21 cellular contexts compared by ENCODE assay signal in genomic region chr12:117450186-117450585, GRCh38.
DNase-seq lines count a peak whose midpoint lies in the region; ATAC-seq and TF ChIP-seq lines count a peak whose summit lies in the region.
"Had no signal": no experiment of that assay in that cellular context is flagged by ENCODE, and none has a peak within 500 bp of the region (broad histone marks: within the 10 kb centered on the region; RNA-seq: fewer than 3 reads in every experiment).

No MANE protein-coding gene starts in this region.

- H3K27ac ChIP-seq in SJCRH30 (peak overlapping the region; percentile 100), spleen (no peak overlapping the region), esophagus squamous epithelium (no peak overlapping the region)
- H3K27ac ChIP-seq: A549, Peyer's patch had no signal

- TF ChIP-seq POLR2A in spleen (IDR thresholded peaks at IDR 0.05) (no peak), esophagus squamous epithelium (IDR thresholded peaks at IDR 0.05) (no peak)

- H3K4me1 Mint-ChIP-seq in nephron progenitor cell: peaks cover 56% of the 10 kb centered on the region
- no peaks in the 10 kb centered on the region for H3K4me1 Mint-ChIP-seq in activated CD4-positive, alpha-beta T cell treated with anti-CD3 and anti-CD28 coated beads, Interleukin-2, amount 10 ng/mL, durations not matched to agents 24 days and 14 days
- H3K4me1 Mint-ChIP-seq: CD4-positive, alpha-beta memory T cell had no signal

- H3K9me3 Mint-ChIP-seq in nephron progenitor cell: peaks cover 7% of the 10 kb centered on the region
- H3K9me3 Mint-ChIP-seq in activated CD4-positive, alpha-beta T cell treated with anti-CD3 and anti-CD28 coated beads, Interleukin-2, amount 10 ng/mL, durations not matched to agents 24 days and 14 days: peaks cover 4% of the 10 kb centered on the region

- intact Hi-C loops in spleen (cut with DNase I; ENCODE audit: low total_unique reads): no loop called here
- intact Hi-C loops in activated CD4-positive, alpha-beta T cell treated with anti-CD3 and anti-CD28 coated beads, Interleukin-2, amount 10 ng/mL, durations not matched to agents 24 days and 14 days (cut with micrococcal nuclease): no loop called here
- intact Hi-C loops in esophagus squamous epithelium (cut with DNase I): no loop called here

- no peak overlapping the region for H3K4me3 Mint-ChIP-seq in nephron progenitor cell
- H3K4me3 Mint-ChIP-seq in activated CD4-positive, alpha-beta T cell treated with anti-CD3 and anti-CD28 coated beads, Interleukin-2, amount 10 ng/mL, durations not matched to agents 24 days and 14 days: no peak overlapping the region
- H3K4me3 Mint-ChIP-seq: CD4-positive, alpha-beta memory T cell had no signal

- peaks cover 46% of the 10 kb centered on the region for H3K27me3 Mint-ChIP-seq in nephron progenitor cell (ENCODE audit: low read depth, poor library complexity)
- H3K27me3 Mint-ChIP-seq in activated CD4-positive, alpha-beta T cell treated with anti-CD3 and anti-CD28 coated beads, Interleukin-2, amount 10 ng/mL, durations not matched to agents 24 days and 14 days: no peaks in the 10 kb centered on the region
- H3K27me3 Mint-ChIP-seq: CD4-positive, alpha-beta memory T cell had no signal

- no peaks in the 10 kb centered on the region for H3K36me3 Mint-ChIP-seq in nephron progenitor cell (ENCODE audit: low read depth)
- no peaks in the 10 kb centered on the region for H3K36me3 Mint-ChIP-seq in activated CD4-positive, alpha-beta T cell treated with anti-CD3 and anti-CD28 coated beads, Interleukin-2, amount 10 ng/mL, durations not matched to agents 24 days and 14 days (ENCODE audit: low read depth)
- H3K36me3 Mint-ChIP-seq: CD4-positive, alpha-beta memory T cell had no signal

- 70 to 77% (median 73%) methylated on average over 5 of the region's 5 CpGs for WGBS in spleen, 5 donors
- WGBS in esophagus squamous epithelium, 2 donors: 75 to 89% methylated on average over 2 to 3 of the region's 5 CpGs

- H3K9me3 ChIP-seq in SJCRH30 (replicated peaks) (peaks cover 5% of the 10 kb centered on the region), spleen (peaks cover 0 to 3% (median 0%) of the 10 kb centered on the region in 8 donors), esophagus squamous epithelium (no peaks in the 10 kb centered on the region)
- H3K9me3 ChIP-seq: A549, Caco-2, MG63, Peyer's patch had no signal

- H3K4me3 ChIP-seq in SJCRH30 (peak overlapping the region; percentile 77), spleen (no peak overlapping the region), esophagus squamous epithelium (no peak overlapping the region)
- H3K4me3 ChIP-seq: A549, GM12878, MG63, Peyer's patch had no signal

- DNase-seq in NCI-H69 (lab: John Stamatoyannopoulos, UW) (peak; percentile 47), SJCRH30 (peak; percentile 93 to 98), nephron progenitor cell (peak; percentile 66), spleen (peak; percentile 48), esophagus squamous epithelium (lab: John Stamatoyannopoulos, UW) (no peak)
- no peak for DNase-seq in activated CD4-positive, alpha-beta T cell treated with anti-CD3 and anti-CD28 coated beads, Interleukin-2, amount 10 ng/mL, durations not matched to agents 24 days and 14 days
- DNase-seq: C1 segment of cervical spinal cord; Caco-2; CD4-positive, alpha-beta memory T cell; GDM1; IMR-90; KG1; MG63; NCI-H2029 treated with DMSO at 0.1 percent for 48 hours; NCI-H446 treated with DMSO at 0.1 percent for 48 hours; Peyer's patch; SIG-M5 had no signal

- H3K27ac Mint-ChIP-seq in nephron progenitor cell: no peak overlapping the region
- H3K27ac Mint-ChIP-seq in activated CD4-positive, alpha-beta T cell treated with anti-CD3 and anti-CD28 coated beads, Interleukin-2, amount 10 ng/mL, durations not matched to agents 24 days and 14 days: no peak overlapping the region
- H3K27ac Mint-ChIP-seq: CD4-positive, alpha-beta memory T cell had no signal

- H3K27me3 ChIP-seq in SJCRH30 (no peaks in the 10 kb centered on the region), spleen (replicated peaks in 1 of 7) (peaks cover 0 to 11% (median 0%) of the 10 kb centered on the region in 7 donors), esophagus squamous epithelium (no peaks in the 10 kb centered on the region)
- H3K27me3 ChIP-seq: MG63, Peyer's patch had no signal

- no peak for TF ChIP-seq CTCF in nephron progenitor cell (IDR thresholded peaks at IDR 0.05)
- no peak for TF ChIP-seq CTCF in spleen (IDR thresholded peaks at IDR 0.05 in 8 of 11, conservative IDR thresholded peaks at IDR 0.05 in 3 of 11)
- no peak for TF ChIP-seq CTCF in esophagus squamous epithelium (IDR thresholded peaks at IDR 0.05)

- no peak for ATAC-seq in GM21737 (IDR thresholded peaks at IDR 0.05; ENCODE audit: unreplicated experiment)
- ATAC-seq: A549, GM12878, HCT116 had no signal

- H3K4me1 ChIP-seq in SJCRH30 (peaks cover 46% of the 10 kb centered on the region), spleen (no peaks in the 10 kb centered on the region), esophagus squamous epithelium (no peaks in the 10 kb centered on the region)
- H3K4me1 ChIP-seq: A549, Caco-2, Peyer's patch had no signal

- H3K36me3 ChIP-seq in SJCRH30: peaks cover 26% of the 10 kb centered on the region
- no peaks in the 10 kb centered on the region for H3K36me3 ChIP-seq in spleen
- H3K36me3 ChIP-seq in esophagus squamous epithelium: no peaks in the 10 kb centered on the region
- H3K36me3 ChIP-seq: MG63, Peyer's patch had no signal

Comparison
In these comparisons a context has a peak if more than half of its experiments do, and no peak if none do; other contexts are left out.
1. DNase-seq: peak in NCI-H69 (single experiment), SJCRH30 (2 of 2), nephron progenitor cell (single experiment) and spleen (single experiment); none in activated CD4-positive, alpha-beta T cell treated with anti-CD3 and anti-CD28 coated beads, Interleukin-2, amount 10 ng/mL, durations not matched to agents 24 days and 14 days (single experiment) and esophagus squamous epithelium (single experiment).